ENCODE assay signal across 11 cellular contexts in genomic region chr10:118272090-118272775, GRCh38.
DNase-seq lines count a peak whose midpoint lies in the region; ATAC-seq, FAIRE-seq and TF ChIP-seq lines count a peak whose summit lies in the region.
"Had no signal": no experiment of that assay in that cellular context is flagged by ENCODE, and none has a peak within 500 bp of the region (broad histone marks: within the 10 kb centered on the region; RNA-seq: fewer than 3 reads in every experiment).

No MANE protein-coding gene starts in this region.

- H3K36me3 ChIP-seq in GM23338 (ENCODE audit: insufficient read depth) = no peaks in the 10 kb centered on the region
- H3K36me3 ChIP-seq in small intestine (ENCODE audit: control insufficient read depth in 2 of 2, insufficient read depth in 2 of 2, low read length in 2 of 2) = no peaks in the 10 kb centered on the region
- H3K36me3 ChIP-seq: thyroid gland had no signal

- DNase-seq in GM23338 (ENCODE audit: low spot score) = peak; percentile 45
- peak; percentile 5 for DNase-seq in small intestine
- DNase-seq in NCI-H526 treated with DMSO at 0.1 percent for 48 hours (lab: John Stamatoyannopoulos, UW) = no peak
- DNase-seq in activated CD4-positive, alpha-beta T cell treated with anti-CD3 and anti-CD28 coated beads, Interleukin-2, amount 50 U/mL, for 48 hours = no peak
- no peak for DNase-seq in osteocyte (ENCODE audit: extremely low spot score, unreplicated experiment)
- no peak for DNase-seq in left lobe of liver (ENCODE audit: low spot score)
- DNase-seq: activated CD4-positive, CD25-positive, alpha-beta regulatory T cell treated with anti-CD3 and anti-CD28 coated beads, Interleukin-2, amount 50 U/mL, for 72 hours; thyroid gland had no signal

- TF ChIP-seq CTCF in GM23338 (conservative IDR thresholded peaks at IDR 0.05; ENCODE audit: low read depth in 2 of 2) = no peak
- TF ChIP-seq CTCF in osteocyte (IDR thresholded peaks at IDR 0.05) = no peak

- 9 to 12% (median 10%) methylated on average over 17 of the region's 17 CpGs for WGBS in small intestine, 3 donors

- no peaks in the 10 kb centered on the region for H3K9me2 ChIP-seq in GM23338 (ENCODE audit: insufficient read depth)

- H3K4me1 Mint-ChIP-seq in GM23338 (peaks cover 13% of the 10 kb centered on the region; the same call in 2 of the 3 replicates), osteocyte (ENCODE audit: unreplicated experiment) (no peaks in the 10 kb centered on the region)

- H3K4me3 Mint-ChIP-seq in GM23338 = peak overlapping the region; percentile 61
- H3K4me3 Mint-ChIP-seq in osteocyte (ENCODE audit: unreplicated experiment) = no peak overlapping the region
- H3K4me3 Mint-ChIP-seq: activated naive CD8-positive, alpha-beta T cell had no signal

- no peaks in the 10 kb centered on the region for H3F3A ChIP-seq in GM23338 (replicated peaks; ENCODE audit: low read depth)

- H4K20me1 ChIP-seq in GM23338 (replicated peaks; ENCODE audit: insufficient read depth) = 0 out of 2 replicates have a peak, but pooled peaks cover 3% of the 10 kb centered on the region

- H2AFZ ChIP-seq in GM23338 = peak overlapping the region; percentile 84

- peak; percentile 24 for FAIRE-seq in islet of Langerhans (lab: Jason Lieb, UNC)
- FAIRE-seq in small intestine (lab: Jason Lieb, UNC) = no peak

- H3K27me3 Mint-ChIP-seq in GM23338 (ENCODE audit: insufficient read depth, low read depth, poor library complexity) (peaks cover 22% of the 10 kb centered on the region), osteocyte (ENCODE audit: unreplicated experiment) (peaks cover 18% of the 10 kb centered on the region)

- H3K4me1 ChIP-seq in GM23338 (ENCODE audit: insufficient read depth) (peaks cover 17% of the 10 kb centered on the region), small intestine (ENCODE audit: control insufficient read depth in 2 of 2, insufficient read depth in 1 of 2, low read depth in 1 of 2, low read length in 1 of 2) (no peaks in the 10 kb centered on the region)
- H3K4me1 ChIP-seq: thyroid gland had no signal

- peaks cover under 1% of the 10 kb centered on the region; the same call in 1 of the 3 replicates for H3K9me3 Mint-ChIP-seq in GM23338
- no peaks in the 10 kb centered on the region for H3K9me3 Mint-ChIP-seq in osteocyte (ENCODE audit: unreplicated experiment)

- ATAC-seq in GM23338 = peak; percentile 80
- no peak for ATAC-seq in left lobe of liver

- H3K36me3 Mint-ChIP-seq in GM23338 (ENCODE audit: low read depth) (0 out of 3 replicates have a peak, but pooled peaks cover under 1% of the 10 kb centered on the region), osteocyte (ENCODE audit: unreplicated experiment) (no peaks in the 10 kb centered on the region)
- H3K36me3 Mint-ChIP-seq: activated naive CD8-positive, alpha-beta T cell had no signal

- H3K4me3 ChIP-seq in GM23338 = peak overlapping the region; percentile 48
- H3K4me3 ChIP-seq in small intestine (ENCODE audit: low read depth in 1 of 2, low read length in 2 of 2) = no peak overlapping the region
- H3K4me3 ChIP-seq: thyroid gland had no signal

- no peaks in the 10 kb centered on the region for H3K79me2 ChIP-seq in GM23338 (replicated peaks; ENCODE audit: insufficient read depth)

- H3K27me3 ChIP-seq in GM23338 (ENCODE audit: insufficient read depth) = peaks cover 43% of the 10 kb centered on the region
- H3K27me3 ChIP-seq in small intestine (ENCODE audit: control insufficient read depth in 2 of 2, insufficient read depth in 2 of 2, low read length in 2 of 2) = no peaks in the 10 kb centered on the region
- H3K27me3 ChIP-seq: thyroid gland had no signal

- H3K27ac ChIP-seq in GM23338 (ENCODE audit: low read depth) (no peak overlapping the region), cingulate gyrus (ENCODE audit: low read depth, low read length) (peak overlapping the region; percentile 51), small intestine (ENCODE audit: low read depth in 1 of 2, low read length in 1 of 2) (no peak overlapping the region)
- H3K27ac ChIP-seq: thyroid gland had no signal

- H3K9me3 ChIP-seq in small intestine (ENCODE audit: control insufficient read depth, low read depth) = no peaks in the 10 kb centered on the region
- H3K9me3 ChIP-seq: thyroid gland had no signal

- H3K4me2 ChIP-seq in GM23338 = peak overlapping the region; percentile 75

- H3K27ac Mint-ChIP-seq in GM23338 = no peak overlapping the region
- no peak overlapping the region for H3K27ac Mint-ChIP-seq in osteocyte (ENCODE audit: unreplicated experiment)
- H3K27ac Mint-ChIP-seq: activated naive CD8-positive, alpha-beta T cell had no signal

TF ChIP-seq in GM23338, 12 proteins besides CTCF, POLR2A, EP300 and RAD21:
- TF ChIP-seq ETS1 (IDR thresholded peaks at IDR 0.05) (no peak), EZH2 (IDR thresholded peaks at IDR 0.05; ENCODE audit: low read depth, unreplicated experiment) (no peak), ZNF331 (CRISPR knock-in tag; IDR thresholded peaks at IDR 0.05; ENCODE audit: low read depth) (no peak)

Comparison
In these comparisons a context has a peak if more than half of its experiments do, and no peak if none do; other contexts are left out.
1. DNase-seq: peak in GM23338 (single experiment) and small intestine (single experiment); none in NCI-H526 treated with DMSO at 0.1 percent for 48 hours (single experiment), activated CD4-positive, alpha-beta T cell treated with anti-CD3 and anti-CD28 coated beads, Interleukin-2, amount 50 U/mL, for 48 hours (0 of 2), osteocyte (single experiment) and left lobe of liver (single experiment).